1 cellular context compared by ENCODE assay signal in the genomic region with DNA sequence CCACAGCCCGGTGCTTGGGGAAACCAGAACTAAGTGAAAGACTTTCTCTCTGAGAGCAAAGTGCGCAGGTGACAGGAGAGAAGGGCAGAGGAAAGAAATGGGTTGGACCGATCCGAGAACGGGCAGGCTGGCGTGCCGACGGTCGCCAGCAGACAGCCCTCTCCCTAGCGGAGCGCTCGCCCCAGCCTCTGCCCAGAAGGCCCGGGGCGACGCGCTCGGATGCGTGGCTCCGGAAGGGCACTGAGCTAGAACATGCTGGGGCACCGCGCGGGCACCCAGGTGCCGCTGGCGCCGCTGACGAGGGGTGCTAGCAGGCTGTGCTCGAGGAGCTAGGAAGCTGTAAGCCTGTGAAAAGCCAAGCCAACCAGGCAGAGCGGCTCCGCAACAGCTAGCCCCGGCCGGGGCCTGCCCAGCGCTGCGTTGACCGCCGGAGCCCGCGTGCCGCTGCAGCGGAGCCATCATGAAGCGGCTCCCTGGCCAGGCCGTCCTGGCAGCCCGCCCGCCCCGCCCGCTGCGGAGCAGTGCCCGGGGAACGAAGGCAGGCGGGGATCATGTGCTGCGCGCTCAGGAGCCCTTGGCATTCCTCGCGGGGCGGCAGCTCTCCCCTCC.
TF ChIP-seq lines count a peak whose summit lies in the region.

No MANE protein-coding gene starts in this region.

TF ChIP-seq in K562, 482 proteins besides CTCF, POLR2A, EP300 and RAD21:
- TF ChIP-seq ZBTB33 (CRISPR knock-in tag; IDR thresholded peaks at IDR 0.05) (peak; percentile 47; the same call in 1 of the 2 replicates), SUPT5H (IDR thresholded peaks at IDR 0.05) (no peak), KDM5B (IDR thresholded peaks at IDR 0.05; ENCODE audit: insufficient replicate concordance, low read depth, low read length) (no peak)
